In the genomic region with DNA sequence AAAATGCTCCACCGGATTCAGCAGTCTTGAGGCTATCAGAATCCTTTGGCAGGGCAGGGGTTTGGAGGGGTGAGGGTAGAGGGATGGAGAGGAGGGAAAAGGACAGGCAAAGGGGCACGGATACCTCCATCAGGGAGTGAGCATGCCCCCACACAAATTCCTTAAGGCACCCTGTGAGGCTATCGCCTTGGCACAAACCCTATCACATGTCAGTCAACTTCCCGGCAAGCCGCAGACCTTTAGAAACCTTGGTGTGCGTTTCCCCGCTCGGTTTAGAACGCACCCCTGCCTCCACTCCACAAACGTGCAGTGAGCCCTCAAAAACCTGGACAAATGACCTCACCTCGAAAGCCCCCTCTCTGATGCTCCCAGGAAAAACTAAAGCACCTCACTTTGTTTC, we compare ENCODE assay signal across 8 cellular contexts. TPM values are rescaled to one million over a fixed set of nuclear protein-coding genes. Genes with fewer than 3 reads are reported as not detected.
DNase-seq lines count a peak whose midpoint lies in the region; ATAC-seq and TF ChIP-seq lines count a peak whose summit lies in the region.

No MANE protein-coding gene starts in this region.

- H3K9ac ChIP-seq in liver (ENCODE audit: low read depth in 1 of 2, low read length in 2 of 2): no peak overlapping the region

- H3K4me1 ChIP-seq in heart left ventricle (peaks cover 0 to 46% (median 32%) of the 10 kb centered on the region in 12 donors), ascending aorta (peaks cover 8 to 39% of the 10 kb centered on the region in 2 donors), liver (ENCODE audit: control insufficient read depth in 4 of 4, insufficient read depth in 4 of 4, low read length in 3 of 4) (peaks cover 0 to 12% (median 5%) of the 10 kb centered on the region in 4 donors), upper lobe of left lung (peaks cover 12 to 36% (median 13%) of the 10 kb centered on the region in 4 donors)

- TF ChIP-seq CTCF in heart left ventricle (IDR thresholded peaks at IDR 0.05) (no peak), ascending aorta (IDR thresholded peaks at IDR 0.05) (no peak), liver (IDR thresholded peaks at IDR 0.05; ENCODE audit: low read depth, low read length, missing input control) (no peak), upper lobe of left lung (IDR thresholded peaks at IDR 0.05) (no peak)

- H3K36me3 ChIP-seq in heart left ventricle: no peaks in the 10 kb centered on the region
- H3K36me3 ChIP-seq in ascending aorta: no peaks in the 10 kb centered on the region
- H3K36me3 ChIP-seq in liver (ENCODE audit: control insufficient read depth in 4 of 4, insufficient read depth in 3 of 4, low read depth in 1 of 4, low read length in 3 of 4): peaks cover 0 to 2% (median 0%) of the 10 kb centered on the region in 4 donors
- no peaks in the 10 kb centered on the region for H3K36me3 ChIP-seq in upper lobe of left lung

- peak in 1 of 4 donors; percentile 1 for ATAC-seq in heart left ventricle
- ATAC-seq in left ventricle myocardium superior: no peak
- ATAC-seq in upper lobe of left lung (ENCODE audit: low FRiP score in 2 of 2): no peak
- ATAC-seq in HG03520 (IDR thresholded peaks at IDR 0.05; ENCODE audit: unreplicated experiment): no peak
- ATAC-seq in GM19023 (IDR thresholded peaks at IDR 0.05; ENCODE audit: unreplicated experiment): no peak

- H3K9me3 ChIP-seq in heart left ventricle (no peaks in the 10 kb centered on the region), ascending aorta (no peaks in the 10 kb centered on the region), liver (ENCODE audit: control insufficient read depth in 4 of 4, low read length in 3 of 4) (no peaks in the 10 kb centered on the region), upper lobe of left lung (no peaks in the 10 kb centered on the region)

- TF ChIP-seq POLR2A in heart left ventricle (IDR thresholded peaks at IDR 0.05): no peak
- TF ChIP-seq POLR2A in upper lobe of left lung (IDR thresholded peaks at IDR 0.05): no peak

- DNase-seq in heart left ventricle (no peak), left ventricle myocardium superior (no peak), ascending aorta (ENCODE audit: low spot score in 2 of 2) (no peak), upper lobe of left lung (no peak), NCI-H82 (lab: John Stamatoyannopoulos, UW) (no peak)

- no peaks in the 10 kb centered on the region for H3K27me3 ChIP-seq in heart left ventricle
- no peaks in the 10 kb centered on the region for H3K27me3 ChIP-seq in ascending aorta
- no peaks in the 10 kb centered on the region for H3K27me3 ChIP-seq in liver (ENCODE audit: control insufficient read depth in 4 of 4, insufficient read depth in 4 of 4, low read length in 3 of 4)
- no peaks in the 10 kb centered on the region for H3K27me3 ChIP-seq in upper lobe of left lung

- TF ChIP-seq EP300 in upper lobe of left lung (IDR thresholded peaks at IDR 0.05): no peak

- H3K27ac ChIP-seq in heart left ventricle (peak overlapping the region in 11 of 12 donors; percentile 92 to 96 (median 94)), ascending aorta (peak overlapping the region; percentile 91 to 96), liver (ENCODE audit: low read depth in 1 of 2, low read length in 2 of 2) (peak overlapping the region; percentile 75 to 93), upper lobe of left lung (peak overlapping the region in 3 of 4 donors; percentile 90 to 96 (median 94))

- WGBS in heart left ventricle, 4 donors: 43 to 69% (median 59%) methylated on average over 11 of the region's 11 CpGs
- WGBS in liver: 68% methylated on average over 11 of the region's 11 CpGs
- WGBS in upper lobe of left lung, 2 donors: 52 to 77% methylated on average over 11 of the region's 11 CpGs

- peak overlapping the region in 10 of 12 donors; percentile 66 to 93 (median 82) for H3K4me3 ChIP-seq in heart left ventricle
- peak overlapping the region; percentile 90 to 92 for H3K4me3 ChIP-seq in ascending aorta
- H3K4me3 ChIP-seq in liver (ENCODE audit: low read depth in 1 of 3, low read length in 3 of 3): peak overlapping the region in 2 of 3 donors; percentile 53 to 77
- peak overlapping the region in 3 of 4 donors; percentile 71 to 87 (median 73) for H3K4me3 ChIP-seq in upper lobe of left lung

- intact Hi-C loops in heart left ventricle (cut with DNase I) (no loop called here), left ventricle myocardium superior (cut with micrococcal nuclease) (no loop called here), ascending aorta (cut with DNase I) (loop anchor here (5.0 kb wide), 5 partner anchors 190 to 1175 kb away; a partner anchor contains a TSS)

- TF ChIP-seq RAD21 in liver (IDR thresholded peaks at IDR 0.05): no peak

TF ChIP-seq in liver, 16 proteins besides CTCF, POLR2A, EP300 and RAD21:
- TF ChIP-seq RXRA (IDR thresholded peaks at IDR 0.05) (no peak), HNF4A (conservative IDR thresholded peaks at IDR 0.05) (no peak), EGR1 (IDR thresholded peaks at IDR 0.05; ENCODE audit: low read depth in 2 of 2) (no peak), FOXA2 (IDR thresholded peaks at IDR 0.05) (no peak), HNF4G (IDR thresholded peaks at IDR 0.05) (no peak), FOXA1 (IDR thresholded peaks at IDR 0.05) (no peak), GABPA (IDR thresholded peaks at IDR 0.05 in 1 of 2, conservative IDR thresholded peaks at IDR 0.05 in 1 of 2) (no peak), TAF1 (conservative IDR thresholded peaks at IDR 0.05) (no peak), YY1 (IDR thresholded peaks at IDR 0.05) (no peak), SP1 (IDR thresholded peaks at IDR 0.05) (no peak), JUND (IDR thresholded peaks at IDR 0.05) (no peak)
- TF ChIP-seq, protein P1, sequence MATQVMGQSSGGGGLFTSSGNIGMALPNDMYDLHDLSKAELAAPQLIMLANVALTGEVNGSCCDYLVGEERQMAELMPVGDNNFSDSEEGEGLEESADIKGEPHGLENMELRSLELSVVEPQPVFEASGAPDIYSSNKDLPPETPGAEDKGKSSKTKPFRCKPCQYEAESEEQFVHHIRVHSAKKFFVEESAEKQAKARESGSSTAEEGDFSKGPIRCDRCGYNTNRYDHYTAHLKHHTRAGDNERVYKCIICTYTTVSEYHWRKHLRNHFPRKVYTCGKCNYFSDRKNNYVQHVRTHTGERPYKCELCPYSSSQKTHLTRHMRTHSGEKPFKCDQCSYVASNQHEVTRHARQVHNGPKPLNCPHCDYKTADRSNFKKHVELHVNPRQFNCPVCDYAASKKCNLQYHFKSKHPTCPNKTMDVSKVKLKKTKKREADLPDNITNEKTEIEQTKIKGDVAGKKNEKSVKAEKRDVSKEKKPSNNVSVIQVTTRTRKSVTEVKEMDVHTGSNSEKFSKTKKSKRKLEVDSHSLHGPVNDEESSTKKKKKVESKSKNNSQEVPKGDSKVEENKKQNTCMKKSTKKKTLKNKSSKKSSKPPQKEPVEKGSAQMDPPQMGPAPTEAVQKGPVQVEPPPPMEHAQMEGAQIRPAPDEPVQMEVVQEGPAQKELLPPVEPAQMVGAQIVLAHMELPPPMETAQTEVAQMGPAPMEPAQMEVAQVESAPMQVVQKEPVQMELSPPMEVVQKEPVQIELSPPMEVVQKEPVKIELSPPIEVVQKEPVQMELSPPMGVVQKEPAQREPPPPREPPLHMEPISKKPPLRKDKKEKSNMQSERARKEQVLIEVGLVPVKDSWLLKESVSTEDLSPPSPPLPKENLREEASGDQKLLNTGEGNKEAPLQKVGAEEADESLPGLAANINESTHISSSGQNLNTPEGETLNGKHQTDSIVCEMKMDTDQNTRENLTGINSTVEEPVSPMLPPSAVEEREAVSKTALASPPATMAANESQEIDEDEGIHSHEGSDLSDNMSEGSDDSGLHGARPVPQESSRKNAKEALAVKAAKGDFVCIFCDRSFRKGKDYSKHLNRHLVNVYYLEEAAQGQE (IDR thresholded peaks at IDR 0.05): no peak
- TF ChIP-seq, protein P2, sequence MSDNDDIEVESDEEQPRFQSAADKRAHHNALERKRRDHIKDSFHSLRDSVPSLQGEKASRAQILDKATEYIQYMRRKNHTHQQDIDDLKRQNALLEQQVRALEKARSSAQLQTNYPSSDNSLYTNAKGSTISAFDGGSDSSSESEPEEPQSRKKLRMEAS (IDR thresholded peaks at IDR 0.05): no peak
- TF ChIP-seq, protein P3, sequence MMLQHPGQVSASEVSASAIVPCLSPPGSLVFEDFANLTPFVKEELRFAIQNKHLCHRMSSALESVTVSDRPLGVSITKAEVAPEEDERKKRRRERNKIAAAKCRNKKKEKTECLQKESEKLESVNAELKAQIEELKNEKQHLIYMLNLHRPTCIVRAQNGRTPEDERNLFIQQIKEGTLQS (IDR thresholded peaks at IDR 0.05): no peak

RNA-seq across cellular contexts. Expression of a gene that starts 0.4 kb away (rescaled TPM):
- total RNA-seq in heart left ventricle (10 to 100 TPM in 8 of 9 donors, 1 to 10 TPM in 1; 8.5 to 20.0 (median 13.8) TPM), left ventricle myocardium superior (14.6 TPM), ascending aorta (13.6 TPM), liver (1 to 10 TPM; 7.1 to 9.7 TPM), upper lobe of left lung (10 to 100 TPM in 5 of 6 donors, 1 to 10 TPM in 1; 9.7 to 57.6 (median 11.4) TPM)
- polyA plus RNA-seq in heart left ventricle (10 to 100 TPM in 1 of 2 donors, 1 to 10 TPM in 1; 6.2 to 20.2 TPM), liver (1 to 10 TPM; 4.5 TPM)
